In the genomic region with DNA sequence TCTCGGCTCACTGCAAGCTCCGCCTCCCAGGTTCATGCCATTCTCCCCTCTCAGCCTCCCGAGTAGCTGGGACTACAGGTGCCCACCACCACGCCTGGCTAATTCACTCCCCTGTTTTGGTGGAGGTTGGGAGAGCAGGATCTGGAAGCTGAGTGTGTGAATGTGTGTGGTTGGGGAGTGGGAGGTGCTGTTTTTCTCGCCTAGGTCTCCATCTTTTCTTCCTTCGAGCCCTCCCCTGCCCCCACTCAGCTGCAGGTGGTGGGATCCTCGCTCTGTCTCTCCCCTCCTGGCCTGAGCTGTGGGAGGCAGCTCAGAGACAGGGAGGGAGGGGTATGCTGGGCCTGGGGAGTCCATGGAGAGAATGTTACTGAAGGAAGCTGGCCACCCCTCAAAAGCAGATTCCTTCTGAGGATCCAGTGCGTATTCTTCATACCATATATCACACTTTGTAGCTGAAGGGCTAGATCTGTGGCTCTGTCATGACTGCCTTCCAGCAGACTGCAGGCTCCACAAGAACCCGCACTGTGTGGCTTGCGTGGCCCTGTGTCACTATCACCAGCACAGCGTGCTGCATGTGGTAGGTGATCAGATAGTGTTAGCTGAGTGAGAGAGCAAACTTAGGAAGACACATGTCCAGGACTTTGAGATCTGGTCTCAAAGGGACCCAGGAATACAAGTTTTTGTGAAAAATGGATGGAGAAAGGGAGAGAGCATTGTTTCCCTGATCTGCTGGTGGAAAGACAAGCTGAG, we compare ENCODE assay signal across 1 cellular context.
TF ChIP-seq lines count a peak whose summit lies in the region.

No MANE protein-coding gene starts in this region.

TF ChIP-seq in A549, 52 proteins besides CTCF, POLR2A, EP300 and RAD21:
- TF ChIP-seq POLR2AphosphoS2 (conservative IDR thresholded peaks at IDR 0.05; ENCODE audit: low read length) (no peak), JUNB (IDR thresholded peaks at IDR 0.05) (no peak), JUN (IDR thresholded peaks at IDR 0.05) (no peak), RCOR1 (IDR thresholded peaks at IDR 0.05; ENCODE audit: low read depth, low read length) (no peak), SMC3 (IDR thresholded peaks at IDR 0.05) (no peak), FOXS1 (CRISPR knock-in tag; IDR thresholded peaks at IDR 0.05) (no peak), CBX8 (IDR thresholded peaks at IDR 0.05) (no peak), KDM1A (IDR thresholded peaks at IDR 0.05; ENCODE audit: low read depth) (no peak), HDAC2 (IDR thresholded peaks at IDR 0.05) (no peak), CBX2 (IDR thresholded peaks at IDR 0.05; ENCODE audit: borderline replicate concordance, low read depth) (no peak), RARB (CRISPR knock-in tag; IDR thresholded peaks at IDR 0.05) (no peak), FOSL2 (IDR thresholded peaks at IDR 0.05) (no peak), FOSL2 (CRISPR knock-in tag; IDR thresholded peaks at IDR 0.05) (no peak), RFX5 (IDR thresholded peaks at IDR 0.05) (no peak), ZSCAN20 (CRISPR knock-in tag; IDR thresholded peaks at IDR 0.05) (no peak)
- TF ChIP-seq, protein P1, sequence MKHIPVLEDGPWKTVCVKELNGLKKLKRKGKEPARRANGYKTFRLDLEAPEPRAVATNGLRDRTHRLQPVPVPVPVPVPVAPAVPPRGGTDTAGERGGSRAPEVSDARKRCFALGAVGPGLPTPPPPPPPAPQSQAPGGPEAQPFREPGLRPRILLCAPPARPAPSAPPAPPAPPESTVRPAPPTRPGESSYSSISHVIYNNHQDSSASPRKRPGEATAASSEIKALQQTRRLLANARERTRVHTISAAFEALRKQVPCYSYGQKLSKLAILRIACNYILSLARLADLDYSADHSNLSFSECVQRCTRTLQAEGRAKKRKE (CRISPR knock-in tag; IDR thresholded peaks at IDR 0.05; ENCODE audit: low read depth), result no peak
- TF ChIP-seq, protein P2, sequence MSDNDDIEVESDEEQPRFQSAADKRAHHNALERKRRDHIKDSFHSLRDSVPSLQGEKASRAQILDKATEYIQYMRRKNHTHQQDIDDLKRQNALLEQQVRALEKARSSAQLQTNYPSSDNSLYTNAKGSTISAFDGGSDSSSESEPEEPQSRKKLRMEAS (IDR thresholded peaks at IDR 0.05), result no peak
- TF ChIP-seq, protein P3, sequence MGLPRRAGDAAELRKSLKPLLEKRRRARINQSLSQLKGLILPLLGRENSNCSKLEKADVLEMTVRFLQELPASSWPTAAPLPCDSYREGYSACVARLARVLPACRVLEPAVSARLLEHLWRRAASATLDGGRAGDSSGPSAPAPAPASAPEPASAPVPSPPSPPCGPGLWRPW (IDR thresholded peaks at IDR 0.05), result no peak
- TF ChIP-seq, protein P4, sequence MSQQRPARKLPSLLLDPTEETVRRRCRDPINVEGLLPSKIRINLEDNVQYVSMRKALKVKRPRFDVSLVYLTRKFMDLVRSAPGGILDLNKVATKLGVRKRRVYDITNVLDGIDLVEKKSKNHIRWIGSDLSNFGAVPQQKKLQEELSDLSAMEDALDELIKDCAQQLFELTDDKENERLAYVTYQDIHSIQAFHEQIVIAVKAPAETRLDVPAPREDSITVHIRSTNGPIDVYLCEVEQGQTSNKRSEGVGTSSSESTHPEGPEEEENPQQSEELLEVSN (IDR thresholded peaks at IDR 0.05; ENCODE audit: borderline replicate concordance, low read depth), result no peak
